ENCODE assay signal across 15 cellular contexts in genomic region chr2:64211471-64211870, GRCh38.
A peak's percentile ranks its signal among the peaks of the same experiment; 100 is the strongest.
DNase-seq lines count a peak whose midpoint lies in the region; ATAC-seq and TF ChIP-seq lines count a peak whose summit lies in the region.
"Had no signal": no experiment of that assay in that cellular context is flagged by ENCODE, and none has a peak within 500 bp of the region (broad histone marks: within the 10 kb centered on the region; RNA-seq: fewer than 3 reads in every experiment).

No MANE protein-coding gene starts in this region.

- H3K27me3 Mint-ChIP-seq in activated naive CD4-positive, alpha-beta T cell treated with anti-CD3 and anti-CD28 coated beads, Interleukin-2, amount 10 ng/mL, durations not matched to agents 7 days and 5 days: peaks cover 4% of the 10 kb centered on the region
- no peaks in the 10 kb centered on the region for H3K27me3 Mint-ChIP-seq in activated CD8-positive, alpha-beta T cell treated with anti-CD3 and anti-CD28 coated beads, Interleukin-2, amount 10 ng/mL, durations not matched to agents 7 days and 5 days (ENCODE audit: low read depth)

- CTCF ChIA-PET in activated naive CD4-positive, alpha-beta T cell treated with anti-CD3 and anti-CD28 coated beads, Interleukin-2, amount 10 ng/mL, durations not matched to agents 7 days and 5 days (lab: Charles Lee): interaction anchor here (1.2 kb wide), 1 partner anchor 101 kb away, joined by 3 read pairs; no protein-coding TSS in a partner anchor
- CTCF ChIA-PET in activated CD8-positive, alpha-beta T cell treated with anti-CD3 and anti-CD28 coated beads, Interleukin-2, amount 10 ng/mL, durations not matched to agents 7 days and 5 days (lab: Charles Lee): interaction anchor here (1.6 kb wide), 1 partner anchor 12 kb away, joined by 4 read pairs; no protein-coding TSS in a partner anchor

- TF ChIP-seq POLR2A in vagina (IDR thresholded peaks at IDR 0.05): no peak

- H3K4me3 ChIP-seq in lower lobe of right lung (no peak overlapping the region), vagina (no peak overlapping the region)
- H3K4me3 ChIP-seq: uterus had no signal

- intact Hi-C loops in lower lobe of right lung (cut with DNase I) (no loop called here), vagina (cut with DNase I) (no loop called here)

- H3K36me3 ChIP-seq in lower lobe of right lung (no peaks in the 10 kb centered on the region), vagina (no peaks in the 10 kb centered on the region)
- H3K36me3 ChIP-seq: uterus had no signal

- peaks cover 55% of the 10 kb centered on the region for H3K4me1 Mint-ChIP-seq in activated naive CD4-positive, alpha-beta T cell treated with anti-CD3 and anti-CD28 coated beads, Interleukin-2, amount 10 ng/mL, durations not matched to agents 7 days and 5 days
- H3K4me1 Mint-ChIP-seq in activated CD8-positive, alpha-beta T cell treated with anti-CD3 and anti-CD28 coated beads, Interleukin-2, amount 10 ng/mL, durations not matched to agents 7 days and 5 days (ENCODE audit: low read depth): peaks cover 48% of the 10 kb centered on the region

- H3K9me3 ChIP-seq in lower lobe of right lung: no peaks in the 10 kb centered on the region
- no peaks in the 10 kb centered on the region for H3K9me3 ChIP-seq in vagina
- H3K9me3 ChIP-seq: uterus had no signal

- H3K4me1 ChIP-seq in lower lobe of right lung (peaks cover 31% of the 10 kb centered on the region), vagina (peaks cover 18% of the 10 kb centered on the region)

- no peak for DNase-seq in activated naive CD4-positive, alpha-beta T cell treated with anti-CD3 and anti-CD28 coated beads, Interleukin-2, amount 10 ng/mL, durations not matched to agents 7 days and 5 days
- DNase-seq in activated naive CD4-positive, alpha-beta T cell (lab: John Stamatoyannopoulos, UW): no peak
- no peak for DNase-seq in activated CD8-positive, alpha-beta T cell treated with anti-CD3 and anti-CD28 coated beads, Interleukin-2, amount 10 ng/mL, durations not matched to agents 7 days and 5 days
- DNase-seq in lower lobe of right lung: no peak
- DNase-seq in vagina (ENCODE audit: extremely low spot score in 2 of 2): no peak
- DNase-seq in RPMI8226: no peak
- DNase-seq: H7; left cardiac atrium; NCI-H1092 treated with DMSO at 0.1 percent for 48 hours; NCI-H446 treated with DMSO at 0.1 percent for 48 hours; occipital lobe; stimulated activated CD4-positive, alpha-beta T cell treated with anti-CD3 and anti-CD28 coated beads, Interleukin-12 subunit alpha, Interleukin-12 subunit beta, amount 100 ng/mL, for 4 hours; uterus had no signal

- no peaks in the 10 kb centered on the region for H3K9me3 Mint-ChIP-seq in activated naive CD4-positive, alpha-beta T cell treated with anti-CD3 and anti-CD28 coated beads, Interleukin-2, amount 10 ng/mL, durations not matched to agents 7 days and 5 days
- no peaks in the 10 kb centered on the region for H3K9me3 Mint-ChIP-seq in activated CD8-positive, alpha-beta T cell treated with anti-CD3 and anti-CD28 coated beads, Interleukin-2, amount 10 ng/mL, durations not matched to agents 7 days and 5 days (ENCODE audit: insufficient read depth)

- POLR2A ChIA-PET in activated CD8-positive, alpha-beta T cell treated with anti-CD3 and anti-CD28 coated beads, Interleukin-2, amount 10 ng/mL, durations not matched to agents 7 days and 5 days (lab: Charles Lee): interaction anchor here (1.2 to 1.3 kb wide), 3 partner anchors 16 to 116 kb away, joined by 3 to 4 read pairs (median 3); no protein-coding TSS in a partner anchor

- TF ChIP-seq CTCF in lower lobe of right lung (IDR thresholded peaks at IDR 0.05) (no peak), vagina (IDR thresholded peaks at IDR 0.05) (no peak)

- no peak overlapping the region for H3K4me3 Mint-ChIP-seq in activated naive CD4-positive, alpha-beta T cell treated with anti-CD3 and anti-CD28 coated beads, Interleukin-2, amount 10 ng/mL, durations not matched to agents 7 days and 5 days
- H3K4me3 Mint-ChIP-seq in activated CD8-positive, alpha-beta T cell treated with anti-CD3 and anti-CD28 coated beads, Interleukin-2, amount 10 ng/mL, durations not matched to agents 7 days and 5 days: no peak overlapping the region

- H3K27ac ChIP-seq in lower lobe of right lung: peak overlapping the region; percentile 58
- peak overlapping the region; percentile 20 for H3K27ac ChIP-seq in vagina
- H3K27ac ChIP-seq: uterus had no signal

- peak overlapping the region; percentile 40 for H3K27ac Mint-ChIP-seq in activated naive CD4-positive, alpha-beta T cell treated with anti-CD3 and anti-CD28 coated beads, Interleukin-2, amount 10 ng/mL, durations not matched to agents 7 days and 5 days
- H3K27ac Mint-ChIP-seq in activated CD8-positive, alpha-beta T cell treated with anti-CD3 and anti-CD28 coated beads, Interleukin-2, amount 10 ng/mL, durations not matched to agents 7 days and 5 days: peak overlapping the region; percentile 5

- H3K36me3 Mint-ChIP-seq in activated naive CD4-positive, alpha-beta T cell treated with anti-CD3 and anti-CD28 coated beads, Interleukin-2, amount 10 ng/mL, durations not matched to agents 7 days and 5 days: peaks cover 8% of the 10 kb centered on the region
- peaks cover 3% of the 10 kb centered on the region for H3K36me3 Mint-ChIP-seq in activated CD8-positive, alpha-beta T cell treated with anti-CD3 and anti-CD28 coated beads, Interleukin-2, amount 10 ng/mL, durations not matched to agents 7 days and 5 days (ENCODE audit: low read depth)

- H3K27me3 ChIP-seq in lower lobe of right lung (ENCODE audit: low read depth): no peaks in the 10 kb centered on the region
- H3K27me3 ChIP-seq in vagina: no peaks in the 10 kb centered on the region
- H3K27me3 ChIP-seq: uterus had no signal

- no peak for ATAC-seq in activated CD8-positive, alpha-beta T cell treated with anti-CD3 and anti-CD28 coated beads, Interleukin-2, amount 10 ng/mL, durations not matched to agents 7 days and 5 days
- peak in 1 of 2 donors; percentile 3 for ATAC-seq in lower lobe of right lung
- ATAC-seq in GM21390 (IDR thresholded peaks at IDR 0.05; ENCODE audit: unreplicated experiment): no peak
- ATAC-seq in HG02623 (IDR thresholded peaks at IDR 0.05; ENCODE audit: unreplicated experiment): no peak
